ENCODE assay signal across 1 cellular context in genomic region chr3:73768594-73769308, GRCh38.
TF ChIP-seq lines count a peak whose summit lies in the region.

No MANE protein-coding gene starts in this region.

TF ChIP-seq in GM23338, 12 proteins besides CTCF, POLR2A, EP300 and RAD21 (continued from another document):
- TF ChIP-seq, protein P1, sequence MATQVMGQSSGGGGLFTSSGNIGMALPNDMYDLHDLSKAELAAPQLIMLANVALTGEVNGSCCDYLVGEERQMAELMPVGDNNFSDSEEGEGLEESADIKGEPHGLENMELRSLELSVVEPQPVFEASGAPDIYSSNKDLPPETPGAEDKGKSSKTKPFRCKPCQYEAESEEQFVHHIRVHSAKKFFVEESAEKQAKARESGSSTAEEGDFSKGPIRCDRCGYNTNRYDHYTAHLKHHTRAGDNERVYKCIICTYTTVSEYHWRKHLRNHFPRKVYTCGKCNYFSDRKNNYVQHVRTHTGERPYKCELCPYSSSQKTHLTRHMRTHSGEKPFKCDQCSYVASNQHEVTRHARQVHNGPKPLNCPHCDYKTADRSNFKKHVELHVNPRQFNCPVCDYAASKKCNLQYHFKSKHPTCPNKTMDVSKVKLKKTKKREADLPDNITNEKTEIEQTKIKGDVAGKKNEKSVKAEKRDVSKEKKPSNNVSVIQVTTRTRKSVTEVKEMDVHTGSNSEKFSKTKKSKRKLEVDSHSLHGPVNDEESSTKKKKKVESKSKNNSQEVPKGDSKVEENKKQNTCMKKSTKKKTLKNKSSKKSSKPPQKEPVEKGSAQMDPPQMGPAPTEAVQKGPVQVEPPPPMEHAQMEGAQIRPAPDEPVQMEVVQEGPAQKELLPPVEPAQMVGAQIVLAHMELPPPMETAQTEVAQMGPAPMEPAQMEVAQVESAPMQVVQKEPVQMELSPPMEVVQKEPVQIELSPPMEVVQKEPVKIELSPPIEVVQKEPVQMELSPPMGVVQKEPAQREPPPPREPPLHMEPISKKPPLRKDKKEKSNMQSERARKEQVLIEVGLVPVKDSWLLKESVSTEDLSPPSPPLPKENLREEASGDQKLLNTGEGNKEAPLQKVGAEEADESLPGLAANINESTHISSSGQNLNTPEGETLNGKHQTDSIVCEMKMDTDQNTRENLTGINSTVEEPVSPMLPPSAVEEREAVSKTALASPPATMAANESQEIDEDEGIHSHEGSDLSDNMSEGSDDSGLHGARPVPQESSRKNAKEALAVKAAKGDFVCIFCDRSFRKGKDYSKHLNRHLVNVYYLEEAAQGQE (IDR thresholded peaks at IDR 0.05; ENCODE audit: unreplicated experiment): no peak
- TF ChIP-seq EZH2phosphoT487 (IDR thresholded peaks at IDR 0.05; ENCODE audit: unreplicated experiment): no peak
- TF ChIP-seq, protein P2, sequence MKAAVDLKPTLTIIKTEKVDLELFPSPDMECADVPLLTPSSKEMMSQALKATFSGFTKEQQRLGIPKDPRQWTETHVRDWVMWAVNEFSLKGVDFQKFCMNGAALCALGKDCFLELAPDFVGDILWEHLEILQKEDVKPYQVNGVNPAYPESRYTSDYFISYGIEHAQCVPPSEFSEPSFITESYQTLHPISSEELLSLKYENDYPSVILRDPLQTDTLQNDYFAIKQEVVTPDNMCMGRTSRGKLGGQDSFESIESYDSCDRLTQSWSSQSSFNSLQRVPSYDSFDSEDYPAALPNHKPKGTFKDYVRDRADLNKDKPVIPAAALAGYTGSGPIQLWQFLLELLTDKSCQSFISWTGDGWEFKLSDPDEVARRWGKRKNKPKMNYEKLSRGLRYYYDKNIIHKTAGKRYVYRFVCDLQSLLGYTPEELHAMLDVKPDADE (IDR thresholded peaks at IDR 0.05): no peak
- TF ChIP-seq, protein P3, sequence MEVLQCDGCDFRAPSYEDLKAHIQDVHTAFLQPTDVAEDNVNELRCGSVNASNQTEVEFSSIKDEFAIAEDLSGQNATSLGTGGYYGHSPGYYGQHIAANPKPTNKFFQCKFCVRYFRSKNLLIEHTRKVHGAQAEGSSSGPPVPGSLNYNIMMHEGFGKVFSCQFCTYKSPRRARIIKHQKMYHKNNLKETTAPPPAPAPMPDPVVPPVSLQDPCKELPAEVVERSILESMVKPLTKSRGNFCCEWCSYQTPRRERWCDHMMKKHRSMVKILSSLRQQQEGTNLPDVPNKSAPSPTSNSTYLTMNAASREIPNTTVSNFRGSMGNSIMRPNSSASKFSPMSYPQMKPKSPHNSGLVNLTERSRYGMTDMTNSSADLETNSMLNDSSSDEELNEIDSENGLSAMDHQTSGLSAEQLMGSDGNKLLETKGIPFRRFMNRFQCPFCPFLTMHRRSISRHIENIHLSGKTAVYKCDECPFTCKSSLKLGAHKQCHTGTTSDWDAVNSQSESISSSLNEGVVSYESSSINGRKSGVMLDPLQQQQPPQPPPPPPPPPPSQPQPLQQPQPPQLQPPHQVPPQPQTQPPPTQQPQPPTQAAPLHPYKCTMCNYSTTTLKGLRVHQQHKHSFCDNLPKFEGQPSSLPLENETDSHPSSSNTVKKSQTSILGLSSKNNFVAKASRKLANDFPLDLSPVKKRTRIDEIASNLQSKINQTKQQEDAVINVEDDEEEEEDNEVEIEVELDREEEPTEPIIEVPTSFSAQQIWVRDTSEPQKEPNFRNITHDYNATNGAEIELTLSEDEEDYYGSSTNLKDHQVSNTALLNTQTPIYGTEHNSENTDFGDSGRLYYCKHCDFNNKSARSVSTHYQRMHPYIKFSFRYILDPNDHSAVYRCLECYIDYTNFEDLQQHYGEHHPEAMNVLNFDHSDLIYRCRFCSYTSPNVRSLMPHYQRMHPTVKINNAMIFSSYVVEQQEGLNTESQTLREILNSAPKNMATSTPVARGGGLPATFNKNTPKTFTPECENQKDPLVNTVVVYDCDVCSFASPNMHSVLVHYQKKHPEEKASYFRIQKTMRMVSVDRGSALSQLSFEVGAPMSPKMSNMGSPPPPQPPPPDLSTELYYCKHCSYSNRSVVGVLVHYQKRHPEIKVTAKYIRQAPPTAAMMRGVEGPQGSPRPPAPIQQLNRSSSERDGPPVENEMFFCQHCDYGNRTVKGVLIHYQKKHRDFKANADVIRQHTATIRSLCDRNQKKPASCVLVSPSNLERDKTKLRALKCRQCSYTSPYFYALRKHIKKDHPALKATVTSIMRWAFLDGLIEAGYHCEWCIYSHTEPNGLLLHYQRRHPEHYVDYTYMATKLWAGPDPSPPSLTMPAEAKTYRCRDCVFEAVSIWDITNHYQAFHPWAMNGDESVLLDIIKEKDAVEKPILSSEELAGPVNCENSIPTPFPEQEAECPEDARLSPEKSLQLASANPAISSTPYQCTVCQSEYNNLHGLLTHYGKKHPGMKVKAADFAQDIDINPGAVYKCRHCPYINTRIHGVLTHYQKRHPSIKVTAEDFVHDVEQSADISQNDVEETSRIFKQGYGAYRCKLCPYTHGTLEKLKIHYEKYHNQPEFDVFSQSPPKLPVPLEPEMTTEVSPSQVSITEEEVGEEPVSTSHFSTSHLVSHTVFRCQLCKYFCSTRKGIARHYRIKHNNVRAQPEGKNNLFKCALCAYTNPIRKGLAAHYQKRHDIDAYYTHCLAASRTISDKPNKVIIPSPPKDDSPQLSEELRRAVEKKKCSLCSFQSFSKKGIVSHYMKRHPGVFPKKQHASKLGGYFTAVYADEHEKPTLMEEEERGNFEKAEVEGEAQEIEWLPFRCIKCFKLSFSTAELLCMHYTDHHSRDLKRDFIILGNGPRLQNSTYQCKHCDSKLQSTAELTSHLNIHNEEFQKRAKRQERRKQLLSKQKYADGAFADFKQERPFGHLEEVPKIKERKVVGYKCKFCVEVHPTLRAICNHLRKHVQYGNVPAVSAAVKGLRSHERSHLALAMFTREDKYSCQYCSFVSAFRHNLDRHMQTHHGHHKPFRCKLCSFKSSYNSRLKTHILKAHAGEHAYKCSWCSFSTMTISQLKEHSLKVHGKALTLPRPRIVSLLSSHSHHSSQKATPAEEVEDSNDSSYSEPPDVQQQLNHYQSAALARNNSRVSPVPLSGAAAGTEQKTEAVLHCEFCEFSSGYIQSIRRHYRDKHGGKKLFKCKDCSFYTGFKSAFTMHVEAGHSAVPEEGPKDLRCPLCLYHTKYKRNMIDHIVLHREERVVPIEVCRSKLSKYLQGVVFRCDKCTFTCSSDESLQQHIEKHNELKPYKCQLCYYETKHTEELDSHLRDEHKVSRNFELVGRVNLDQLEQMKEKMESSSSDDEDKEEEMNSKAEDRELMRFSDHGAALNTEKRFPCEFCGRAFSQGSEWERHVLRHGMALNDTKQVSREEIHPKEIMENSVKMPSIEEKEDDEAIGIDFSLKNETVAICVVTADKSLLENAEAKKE (CRISPR knock-in tag; IDR thresholded peaks at IDR 0.05): no peak
- TF ChIP-seq ZNF331 (CRISPR knock-in tag; IDR thresholded peaks at IDR 0.05; ENCODE audit: low read depth): no peak
- TF ChIP-seq JUNB (IDR thresholded peaks at IDR 0.05; ENCODE audit: unreplicated experiment): no peak
